ENCODE assay signal across 10 cellular contexts in the genomic region with DNA sequence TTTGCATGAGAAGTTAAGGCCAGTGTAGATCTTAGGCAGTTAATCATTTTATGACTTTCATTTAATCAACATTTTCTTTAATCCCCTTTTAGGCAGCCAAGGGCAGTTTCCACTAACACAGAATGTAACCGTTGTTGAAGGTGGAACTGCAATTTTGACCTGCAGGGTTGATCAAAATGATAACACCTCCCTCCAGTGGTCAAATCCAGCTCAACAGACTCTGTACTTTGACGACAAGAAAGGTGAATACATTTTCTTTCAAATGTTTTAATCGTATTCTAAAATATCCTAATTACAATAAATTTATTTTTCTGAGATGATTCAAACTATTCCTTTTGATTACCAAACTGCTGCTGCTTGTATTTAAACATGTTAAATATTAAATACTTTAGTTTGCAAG.
DNase-seq lines count a peak whose midpoint lies in the region; ATAC-seq and TF ChIP-seq lines count a peak whose summit lies in the region.
"Had no signal": no experiment of that assay in that cellular context is flagged by ENCODE, and none has a peak within 500 bp of the region (broad histone marks: within the 10 kb centered on the region; RNA-seq: fewer than 3 reads in every experiment).

No MANE protein-coding gene starts in this region.

- TF ChIP-seq EP300 in esophagus muscularis mucosa (IDR thresholded peaks at IDR 0.05), result no peak

- no peaks in the 10 kb centered on the region for H3K36me3 ChIP-seq in esophagus muscularis mucosa

- DNase-seq in G401 (ENCODE audit: low spot score) (peak; percentile 36), SK-N-DZ (ENCODE audit: low spot score) (peak; percentile 3), islet precursor cell (peak; percentile 51), DMS114 treated with DMSO at 0.1 percent for 48 hours (lab: John Stamatoyannopoulos, UW; ENCODE audit: unreplicated experiment) (no peak), esophagus muscularis mucosa (ENCODE audit: extremely low spot score) (no peak), AG08396 (ENCODE audit: low spot score) (no peak)
- DNase-seq: naive B cell had no signal

- no peak overlapping the region for H3K4me3 ChIP-seq in esophagus muscularis mucosa

- 20% methylated on average over 3 of the region's 3 CpGs for WGBS in esophagus muscularis mucosa

- no peaks in the 10 kb centered on the region for H3K27me3 ChIP-seq in esophagus muscularis mucosa

- no peak for ATAC-seq in HG03280 (IDR thresholded peaks at IDR 0.05; ENCODE audit: unreplicated experiment)
- ATAC-seq: activated naive CD4-positive, alpha-beta T cell treated with anti-CD3 and anti-CD28 coated beads, Interleukin-2, amount 50 U/mL, for 72 hours had no signal

- no peak overlapping the region for H3K27ac ChIP-seq in esophagus muscularis mucosa (replicated peaks in 1 of 4)

- peak; percentile 74 for TF ChIP-seq CTCF in LNCAP (IDR thresholded peaks at IDR 0.05)
- TF ChIP-seq CTCF in esophagus muscularis mucosa (IDR thresholded peaks at IDR 0.05), result peak in 1 of 3 experiments; percentile 11

- in situ Hi-C loops in G401 (cut with HindIII; ENCODE audit: low sequenced_read_pairs), result no loop called here

- no peak for TF ChIP-seq POLR2A in esophagus muscularis mucosa (IDR thresholded peaks at IDR 0.05; ENCODE audit: low read depth)

- intact Hi-C loops in esophagus muscularis mucosa (cut with DNase I), result no loop called here

- no peaks in the 10 kb centered on the region for H3K9me3 ChIP-seq in esophagus muscularis mucosa

- no peaks in the 10 kb centered on the region for H3K4me1 ChIP-seq in esophagus muscularis mucosa

Comparison
In these comparisons a context has a peak if more than half of its experiments do, and no peak if none do; other contexts are left out.
1. DNase-seq: peak in G401 (single experiment), SK-N-DZ (single experiment) and islet precursor cell (single experiment); none in DMS114 treated with DMSO at 0.1 percent for 48 hours (single experiment), esophagus muscularis mucosa (single experiment) and AG08396 (single experiment).